Comparison of ENCODE assay signal across 8 cellular contexts in the genomic region with DNA sequence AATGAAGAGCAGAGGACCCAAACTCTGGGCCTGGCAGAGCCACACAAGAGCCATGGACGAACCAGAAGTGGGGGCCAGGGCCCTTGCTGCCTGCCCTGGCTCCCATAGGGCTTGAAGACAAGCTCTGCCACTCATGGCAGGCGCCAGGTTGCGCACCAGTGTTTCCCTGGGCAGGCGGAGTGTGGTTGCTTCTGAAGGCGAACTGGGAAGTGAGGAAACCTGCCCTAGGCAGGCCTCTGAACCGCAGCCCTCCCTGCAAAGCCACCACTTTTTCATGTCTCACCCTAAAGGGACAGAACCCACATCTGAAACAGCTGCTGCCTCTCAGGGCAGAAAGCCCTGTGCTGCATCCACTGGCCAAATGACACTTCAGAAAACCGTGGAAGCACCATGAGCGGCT. TPM values are rescaled to one million over a fixed set of nuclear protein-coding genes. Genes with fewer than 3 reads are reported as not detected.
DNase-seq lines count a peak whose midpoint lies in the region; ATAC-seq and TF ChIP-seq lines count a peak whose summit lies in the region.

No MANE protein-coding gene starts in this region.

- no peaks in the 10 kb centered on the region for H3K9me3 ChIP-seq in mucosa of descending colon

- H3K27ac ChIP-seq in coronary artery: no peak overlapping the region

- DNase-seq in NOMO-1 (lab: John Stamatoyannopoulos, UW; ENCODE audit: unreplicated experiment in 2 of 2): peak; percentile 82 to 86
- DNase-seq in mucosa of descending colon: peak in 1 of 3 donors; percentile 52
- DNase-seq in NCI-H128 (lab: John Stamatoyannopoulos, UW; ENCODE audit: unreplicated experiment): no peak
- no peak for DNase-seq in dedifferentiated amniotic fluid mesenchymal stem cell (ENCODE audit: extremely low spot score)
- DNase-seq in NCI-H1930 (lab: John Stamatoyannopoulos, UW): no peak
- no peak for DNase-seq in coronary artery (ENCODE audit: low spot score)

- intact Hi-C loops in mucosa of descending colon (cut with DNase I, micrococcal nuclease): no loop called here

- H3K4me1 ChIP-seq in mucosa of descending colon (ENCODE audit: low read depth): peaks cover 5% of the 10 kb centered on the region

- no peaks in the 10 kb centered on the region for H3K36me3 ChIP-seq in mucosa of descending colon (ENCODE audit: low read depth)

- ATAC-seq in GM18511 (IDR thresholded peaks at IDR 0.05; ENCODE audit: unreplicated experiment) (peak; percentile 65), GM21717 (IDR thresholded peaks at IDR 0.05; ENCODE audit: unreplicated experiment) (peak; percentile 53), mucosa of descending colon (peak; percentile 15)

- no peak for TF ChIP-seq CTCF in mucosa of descending colon (IDR thresholded peaks at IDR 0.05)
- TF ChIP-seq CTCF in coronary artery (IDR thresholded peaks at IDR 0.05): no peak

- H3K4me3 ChIP-seq in mucosa of descending colon (no peak overlapping the region), coronary artery (no peak overlapping the region)

RNA-seq across cellular contexts. Expression of a gene that starts 58.9 kb away (rescaled TPM):
- total RNA-seq in mucosa of descending colon: 10 to 100 TPM; 31.0 to 42.2 (median 41.0) TPM

RNA-seq across cellular contexts. Expression of a gene that starts 59.0 kb away (rescaled TPM):
- 10 to 100 TPM; 16.2 to 22.0 (median 18.4) TPM for total RNA-seq in mucosa of descending colon

Comparison
In these comparisons a context has a peak if more than half of its experiments do, and no peak if none do; other contexts are left out.
1. ATAC-seq: peak in every context shown above with its lines; median percentile 65 in GM18511; 53 in GM21717; 15 in mucosa of descending colon.
2. DNase-seq: peak in NOMO-1 (2 of 2); none in NCI-H128 (single experiment), dedifferentiated amniotic fluid mesenchymal stem cell (single experiment), NCI-H1930 (0 of 2) and coronary artery (single experiment).